ENCODE assay signal across 6 cellular contexts in the genomic region with DNA sequence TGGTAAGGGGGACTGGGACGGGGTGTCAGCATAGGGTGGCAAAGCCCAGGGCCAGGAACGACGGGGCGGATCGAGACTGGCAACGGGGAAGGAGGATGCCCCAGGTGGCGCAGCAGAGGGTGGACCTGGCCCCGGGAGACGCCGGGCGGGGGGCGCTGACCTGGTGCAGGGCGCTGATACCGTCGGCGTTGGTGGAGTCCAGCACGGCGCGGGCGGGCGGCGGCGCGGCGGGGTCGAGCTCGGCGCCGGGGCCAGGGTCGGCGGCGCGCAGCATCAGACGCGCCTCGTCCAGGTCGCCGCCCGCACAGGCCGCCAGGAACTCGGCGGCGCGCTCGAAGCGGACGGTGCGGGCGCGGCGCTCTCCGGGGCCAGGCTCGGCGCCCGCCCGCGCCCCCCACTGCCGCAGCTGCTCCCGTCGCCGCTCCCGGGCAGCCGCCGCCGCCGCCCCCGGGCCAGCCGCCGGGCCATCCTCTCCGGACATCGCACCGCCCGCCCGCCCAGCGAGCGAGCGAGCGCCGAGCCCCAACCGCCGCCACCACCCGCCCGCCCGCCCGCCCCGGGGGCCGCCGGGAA. TPM values are rescaled to one million over a fixed set of nuclear protein-coding genes. Genes with fewer than 3 reads are reported as not detected.
DNase-seq lines count a peak whose midpoint lies in the region; ATAC-seq and TF ChIP-seq lines count a peak whose summit lies in the region.

No MANE protein-coding gene starts in this region.

- no peak for TF ChIP-seq RAD21 in HCT116 (IDR thresholded peaks at IDR 0.05; ENCODE audit: low read depth)

- peak overlapping the region; percentile 91 for H3K4me3 Mint-ChIP-seq in activated naive CD8-positive, alpha-beta T cell treated with anti-CD3 and anti-CD28 coated beads for 36 hours

- peak overlapping the region; percentile 82 for H3K27ac Mint-ChIP-seq in activated naive CD8-positive, alpha-beta T cell treated with anti-CD3 and anti-CD28 coated beads for 36 hours

- TF ChIP-seq POLR2A in HCT116 (IDR thresholded peaks at IDR 0.05; ENCODE audit: borderline replicate concordance, extremely low read depth, insufficient read depth, insufficient read length): no peak

- no peaks in the 10 kb centered on the region for H3K9me3 ChIP-seq in HCT116 (ENCODE audit: control insufficient read depth in 1 of 2, insufficient read depth in 1 of 2, low read depth in 1 of 2, low read length in 2 of 2)
- no peaks in the 10 kb centered on the region for H3K9me3 ChIP-seq in mononuclear cell (ENCODE audit: low read depth, low read length)

- H3K4me1 Mint-ChIP-seq in activated naive CD8-positive, alpha-beta T cell treated with anti-CD3 and anti-CD28 coated beads for 36 hours: peaks cover 18% of the 10 kb centered on the region

- DNase-seq in AG10803 (ENCODE audit: low read depth): no peak
- no peak for DNase-seq in HCT116 (ENCODE audit: low read depth, low spot score)
- no peak for DNase-seq in activated naive CD8-positive, alpha-beta T cell treated with anti-CD3 and anti-CD28 coated beads for 36 hours
- DNase-seq in mesenteric fat pad (ENCODE audit: low spot score): no peak
- DNase-seq in SIG-M5 (lab: John Stamatoyannopoulos, UW): no peak

- BruUV-seq in HCT116 (replicated peaks; lab: Mats Ljungman, UMichigan): no TSS peak

- no peaks in the 10 kb centered on the region; a peak in 2 of 4 replicates for H3K36me3 ChIP-seq in HCT116 (ENCODE audit: control insufficient read depth in 1 of 2, insufficient read depth in 2 of 2, low read length in 2 of 2)

- POLR2A ChIA-PET in HCT116 (lab: Charles Lee): interaction anchor here (0.6 to 2.1 kb wide), 4 partner anchors 28 to 537 kb away, joined by 3 to 10 read pairs (median 6); a partner anchor contains a TSS

- H3K79me2 ChIP-seq in HCT116 (ENCODE audit: insufficient read depth, low read length): peaks cover 50% of the 10 kb centered on the region

- peaks cover 3% of the 10 kb centered on the region for H3K36me3 Mint-ChIP-seq in activated naive CD8-positive, alpha-beta T cell treated with anti-CD3 and anti-CD28 coated beads for 36 hours

- intact Hi-C loops in HCT116 (cut with micrococcal nuclease): loop anchor here (2.0 kb wide), 1 partner anchor 36 kb away; no protein-coding TSS in a partner anchor

- peaks cover 1% of the 10 kb centered on the region for H3K9me3 Mint-ChIP-seq in activated naive CD8-positive, alpha-beta T cell treated with anti-CD3 and anti-CD28 coated beads for 36 hours

- peaks cover 12 to 27% of the 10 kb centered on the region in 2 experiments for H3K4me1 ChIP-seq in HCT116 (ENCODE audit: control insufficient read depth in 1 of 2, insufficient read depth in 2 of 2, low read length in 2 of 2)
- peaks cover 30% of the 10 kb centered on the region for H3K4me1 ChIP-seq in mononuclear cell (ENCODE audit: insufficient read depth, low read length)

- H3K27me3 ChIP-seq in HCT116 (ENCODE audit: insufficient read depth, low read length) (no peaks in the 10 kb centered on the region), mononuclear cell (ENCODE audit: insufficient read depth, low read length) (no peaks in the 10 kb centered on the region)

- RAD21 ChIA-PET in HCT116 (lab: Charles Lee; ENCODE audit: low non-redundant PET in 1 of 2, low total read pairs in 2 of 2, uncharacterized antibody in 2 of 2, unreplicated experiment in 2 of 2): no interaction called here

- CTCF ChIA-PET in HCT116 (lab: Charles Lee): interaction anchor here (1.0 to 1.4 kb wide), 4 partner anchors 24 to 301 kb away, joined by 3 to 9 read pairs (median 4); a partner anchor contains a TSS

- H3K4me3 ChIP-seq in AG10803 (ENCODE audit: low read length) (peak overlapping the region; percentile 95), HCT116 (replicated peaks in 1 of 2; ENCODE audit: low read depth in 1 of 2, low read length in 2 of 2) (peak overlapping the region; percentile 84 to 99), mononuclear cell (ENCODE audit: low read length) (peak overlapping the region; percentile 68)

- H3K27me3 Mint-ChIP-seq in activated naive CD8-positive, alpha-beta T cell treated with anti-CD3 and anti-CD28 coated beads for 36 hours: no peaks in the 10 kb centered on the region

- no peaks in the 10 kb centered on the region for H4K20me1 ChIP-seq in HCT116 (ENCODE audit: insufficient read depth)

- TF ChIP-seq CTCF in AG10803 (conservative IDR thresholded peaks at IDR 0.05; ENCODE audit: low read length): no peak
- TF ChIP-seq CTCF in HCT116 (IDR thresholded peaks at IDR 0.05 in 2 of 3, conservative IDR thresholded peaks at IDR 0.05 in 1 of 3; ENCODE audit: borderline replicate concordance in 1 of 3, insufficient read depth in 1 of 3, low read depth in 2 of 3, low read length in 2 of 3): no peak

- peak overlapping the region; percentile 95 for H3K9ac ChIP-seq in HCT116 (ENCODE audit: low read length)

- peak overlapping the region; percentile 90 for H3K27ac ChIP-seq in HCT116 (ENCODE audit: low read depth, low read length)

- ATAC-seq in HCT116: peak; percentile 26

- H3K9me2 ChIP-seq in HCT116 (ENCODE audit: insufficient read depth): no peaks in the 10 kb centered on the region

- H2AFZ ChIP-seq in HCT116 (ENCODE audit: low read depth, low read length, poor library complexity, severe bottlenecking): no peak overlapping the region

- H3K4me2 ChIP-seq in HCT116 (ENCODE audit: low read length): peak overlapping the region; percentile 87

TF ChIP-seq in HCT116, 20 proteins besides CTCF, POLR2A, EP300 and RAD21:
- no peak for TF ChIP-seq SRF (IDR thresholded peaks at IDR 0.05; ENCODE audit: low read depth)
- no peak for TF ChIP-seq ELF1 (IDR thresholded peaks at IDR 0.05; ENCODE audit: borderline replicate concordance, low read depth)
- TF ChIP-seq, protein P1, sequence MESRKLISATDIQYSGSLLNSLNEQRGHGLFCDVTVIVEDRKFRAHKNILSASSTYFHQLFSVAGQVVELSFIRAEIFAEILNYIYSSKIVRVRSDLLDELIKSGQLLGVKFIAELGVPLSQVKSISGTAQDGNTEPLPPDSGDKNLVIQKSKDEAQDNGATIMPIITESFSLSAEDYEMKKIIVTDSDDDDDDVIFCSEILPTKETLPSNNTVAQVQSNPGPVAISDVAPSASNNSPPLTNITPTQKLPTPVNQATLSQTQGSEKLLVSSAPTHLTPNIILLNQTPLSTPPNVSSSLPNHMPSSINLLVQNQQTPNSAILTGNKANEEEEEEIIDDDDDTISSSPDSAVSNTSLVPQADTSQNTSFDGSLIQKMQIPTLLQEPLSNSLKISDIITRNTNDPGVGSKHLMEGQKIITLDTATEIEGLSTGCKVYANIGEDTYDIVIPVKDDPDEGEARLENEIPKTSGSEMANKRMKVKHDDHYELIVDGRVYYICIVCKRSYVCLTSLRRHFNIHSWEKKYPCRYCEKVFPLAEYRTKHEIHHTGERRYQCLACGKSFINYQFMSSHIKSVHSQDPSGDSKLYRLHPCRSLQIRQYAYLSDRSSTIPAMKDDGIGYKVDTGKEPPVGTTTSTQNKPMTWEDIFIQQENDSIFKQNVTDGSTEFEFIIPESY (IDR thresholded peaks at IDR 0.05; ENCODE audit: extremely low read depth, insufficient replicate concordance, low read length): no peak

RNA-seq across cellular contexts. Expression of a gene that starts 0.3 kb away (rescaled TPM):
- total RNA-seq in HCT116 (2021; ENCODE audit: unreplicated experiment) (83.2 TPM), mononuclear cell (45.8 TPM), mesenteric fat pad (130 TPM)
- 50.0 and 59.9 TPM in 2 replicates for polyA plus RNA-seq in HCT116 (2012)
- total RNA-seq in activated naive CD8-positive, alpha-beta T cell treated with anti-CD3 and anti-CD28 coated beads for 36 hours: 10 to 100 TPM; 67.2 to 73.5 TPM

RNA-seq across cellular contexts. Expression of a gene that starts 31.9 kb away (rescaled TPM):
- total RNA-seq in HCT116 (2021; ENCODE audit: unreplicated experiment) (188 TPM), mononuclear cell (9.7 TPM), mesenteric fat pad (not detected)
- polyA plus RNA-seq in HCT116 (2012): 219 and 251 TPM in 2 replicates
- total RNA-seq in activated naive CD8-positive, alpha-beta T cell treated with anti-CD3 and anti-CD28 coated beads for 36 hours: not detected

RNA-seq across cellular contexts. Expression of a gene that starts 40.4 kb away (rescaled TPM):
- total RNA-seq in HCT116 (2021; ENCODE audit: unreplicated experiment) (42.1 TPM), mononuclear cell (not detected), mesenteric fat pad (not detected)
- 38.5 and 43.5 TPM in 2 replicates for polyA plus RNA-seq in HCT116 (2012)
- total RNA-seq in activated naive CD8-positive, alpha-beta T cell treated with anti-CD3 and anti-CD28 coated beads for 36 hours: under 1 TPM in 1 of 2 experiments, not detected in 1; 0.25 TPM

RNA-seq across cellular contexts. Expression of a gene that starts 41.5 kb away (rescaled TPM):
- total RNA-seq in HCT116 (2021; ENCODE audit: unreplicated experiment): 62.1 TPM
- 87.9 and 99.4 TPM in 2 replicates for polyA plus RNA-seq in HCT116 (2012)
- 1 to 10 TPM; 1.3 to 1.5 TPM for total RNA-seq in activated naive CD8-positive, alpha-beta T cell treated with anti-CD3 and anti-CD28 coated beads for 36 hours
- 0.84 TPM for total RNA-seq in mononuclear cell
- 0.58 TPM for total RNA-seq in mesenteric fat pad

RNA-seq across cellular contexts. Expression of a gene that starts 49.3 kb away (rescaled TPM):
- 52.8 TPM for total RNA-seq in HCT116 (2021; ENCODE audit: unreplicated experiment)
- 34.3 and 47.5 TPM in 2 replicates for polyA plus RNA-seq in HCT116 (2012)
- total RNA-seq in activated naive CD8-positive, alpha-beta T cell treated with anti-CD3 and anti-CD28 coated beads for 36 hours: not detected
- 0.52 TPM for total RNA-seq in mononuclear cell
- total RNA-seq in mesenteric fat pad: 0.48 TPM

Comparison
In these comparisons a context has a peak if more than half of its experiments do, and no peak if none do; other contexts are left out.
1. RNA of a gene that starts 31.9 kb away (total RNA-seq): 188 TPM in HCT116 (single experiment); 9.7 TPM in mononuclear cell (single experiment), not detected in mesenteric fat pad (single experiment) and not detected in activated naive CD8-positive, alpha-beta T cell treated with anti-CD3 and anti-CD28 coated beads for 36 hours; every median in the first group is over 10 times any median in the second.
2. RNA of a gene that starts 40.4 kb away (total RNA-seq): 42.1 TPM in HCT116 (single experiment); 0.25 TPM in activated naive CD8-positive, alpha-beta T cell treated with anti-CD3 and anti-CD28 coated beads for 36 hours, not detected in mononuclear cell (single experiment) and not detected in mesenteric fat pad (single experiment); every median in the first group is over 10 times any median in the second.
3. Peak in every context shown above with its lines, with median percentiles within 50 percentile points of each other: H3K4me3 ChIP-seq.